Comparison of ENCODE assay signal across 8 cellular contexts in genomic region chr6:80163754-80164187, GRCh38. TPM values are rescaled to one million over a fixed set of nuclear protein-coding genes. Genes with fewer than 3 reads are reported as not detected.
A peak's percentile ranks its signal among the peaks of the same experiment; 100 is the strongest.
DNase-seq lines count a peak whose midpoint lies in the region; ATAC-seq, FAIRE-seq and TF ChIP-seq lines count a peak whose summit lies in the region.

No MANE protein-coding gene starts in this region.

- 39% methylated on average over 3 of the region's 3 CpGs for WGBS in SK-N-SH (ENCODE audit: low lambda C conversion rate)

- ATAC-seq in GM19452 (IDR thresholded peaks at IDR 0.05; ENCODE audit: unreplicated experiment) (peak; percentile 60), HG03354 (IDR thresholded peaks at IDR 0.05; ENCODE audit: poor library complexity, severe bottlenecking, unreplicated experiment) (peak; percentile 80), Right ventricle myocardium inferior (no peak)

- no peaks in the 10 kb centered on the region for H4K20me1 ChIP-seq in SK-N-SH (ENCODE audit: insufficient read depth)

- peaks cover 17% of the 10 kb centered on the region for H3F3A ChIP-seq in SK-N-SH (replicated peaks; ENCODE audit: insufficient read depth)

- peak overlapping the region; percentile 57 for H2AFZ ChIP-seq in SK-N-SH (ENCODE audit: low read depth)

- peak overlapping the region; percentile 25 to 77; a peak in 3 of 4 replicates for H3K27ac ChIP-seq in SK-N-SH (ENCODE audit: low read depth in 2 of 2, low read length in 1 of 2)

- H3K9me2 ChIP-seq in SK-N-SH = no peaks in the 10 kb centered on the region

- H3K27me3 ChIP-seq in SK-N-SH (ENCODE audit: insufficient read depth) = no peaks in the 10 kb centered on the region

- no peak overlapping the region for H3K4me3 ChIP-seq in SK-N-SH (ENCODE audit: low read depth in 2 of 2, low read length in 1 of 2)

- no peak for TF ChIP-seq RAD21 in SK-N-SH (IDR thresholded peaks at IDR 0.05; ENCODE audit: low read length)

- H3K4me2 ChIP-seq in SK-N-SH = peak overlapping the region; percentile 24; the same call in 1 of the 2 replicates

- 0 out of 4 replicates have a peak, but pooled peaks of 1 of the 2 experiments have one; percentile 31 for TF ChIP-seq EP300 in SK-N-SH (IDR thresholded peaks at IDR 0.05; ENCODE audit: borderline replicate concordance in 1 of 2, low read depth in 1 of 2, low read length in 1 of 2)

- H3K9me3 ChIP-seq in SK-N-SH = no peaks in the 10 kb centered on the region

- CTCF ChIA-PET in SK-N-SH (lab: Yijun Ruan, JAX) = no interaction called here

- H3K4me1 ChIP-seq in SK-N-SH (ENCODE audit: control insufficient read depth in 1 of 2, insufficient read depth in 2 of 2, low read depth in 1 of 2, low read length in 1 of 2) = peaks cover 0 to 4% of the 10 kb centered on the region in 2 experiments; a peak in 2 of 4 replicates

- POLR2A ChIA-PET in SK-N-SH (lab: Yijun Ruan, JAX) = no interaction called here

- no peaks in the 10 kb centered on the region for H3K79me2 ChIP-seq in SK-N-SH (ENCODE audit: insufficient read depth)

- TF ChIP-seq CTCF in SK-N-SH (IDR thresholded peaks at IDR 0.05) (no peak), D721Med (IDR thresholded peaks at IDR 0.05; ENCODE audit: insufficient read depth, missing control alignments) (no peak)

- H3K9ac ChIP-seq in SK-N-SH = peak overlapping the region; percentile 21; the same call in 1 of the 2 replicates

- no peak for FAIRE-seq in D721Med (lab: Jason Lieb, UNC)

- H3K36me3 ChIP-seq in SK-N-SH (replicated peaks in 1 of 2; ENCODE audit: control insufficient read depth in 1 of 2, insufficient read depth in 2 of 2, low read length in 1 of 2) = peaks cover 0 to under 1% of the 10 kb centered on the region in 2 experiments

- intact Hi-C loops in Right ventricle myocardium inferior (cut with DNase I) = no loop called here

- peak; percentile 84 for DNase-seq in DMS53 (lab: John Stamatoyannopoulos, UW)
- no peak for DNase-seq in SK-N-SH
- peak; percentile 92 for DNase-seq in kidney glomerular epithelial cell (lab: John Stamatoyannopoulos, UW)
- no peak for DNase-seq in D721Med (ENCODE audit: insufficient read length, low spot score)
- DNase-seq in Right ventricle myocardium inferior (ENCODE audit: missing footprints) = no peak
- no peak for DNase-seq in NCI-H1048 (lab: John Stamatoyannopoulos, UW)

TF ChIP-seq in SK-N-SH, 30 proteins besides CTCF, POLR2A, EP300 and RAD21 (continues in another document):
- TF ChIP-seq TCF12 (IDR thresholded peaks at IDR 0.05) = peak; percentile 57
- TF ChIP-seq, protein P1, sequence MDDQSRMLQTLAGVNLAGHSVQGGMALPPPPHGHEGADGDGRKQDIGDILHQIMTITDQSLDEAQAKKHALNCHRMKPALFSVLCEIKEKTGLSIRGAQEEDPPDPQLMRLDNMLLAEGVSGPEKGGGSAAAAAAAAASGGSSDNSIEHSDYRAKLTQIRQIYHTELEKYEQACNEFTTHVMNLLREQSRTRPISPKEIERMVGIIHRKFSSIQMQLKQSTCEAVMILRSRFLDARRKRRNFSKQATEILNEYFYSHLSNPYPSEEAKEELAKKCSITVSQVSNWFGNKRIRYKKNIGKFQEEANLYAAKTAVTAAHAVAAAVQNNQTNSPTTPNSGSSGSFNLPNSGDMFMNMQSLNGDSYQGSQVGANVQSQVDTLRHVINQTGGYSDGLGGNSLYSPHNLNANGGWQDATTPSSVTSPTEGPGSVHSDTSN (IDR thresholded peaks at IDR 0.05) = no peak; the same call in 1 of the 2 replicates
- TF ChIP-seq REST (IDR thresholded peaks at IDR 0.05; ENCODE audit: low read depth, low read length) = no peak
- no peak for TF ChIP-seq YY1 (IDR thresholded peaks at IDR 0.05; ENCODE audit: low read depth)
- no peak for TF ChIP-seq ELF1 (IDR thresholded peaks at IDR 0.05)
- peak; percentile 54; the same call in 1 of the 2 replicates for TF ChIP-seq NFIC (IDR thresholded peaks at IDR 0.05; ENCODE audit: borderline replicate concordance)
- TF ChIP-seq GATA2 (CRISPR knock-in tag; IDR thresholded peaks at IDR 0.05) = no peak
- peak; percentile 72 for TF ChIP-seq JUND (IDR thresholded peaks at IDR 0.05)
- no peak for TF ChIP-seq MXI1 (IDR thresholded peaks at IDR 0.05; ENCODE audit: low read depth, low read length)
- TF ChIP-seq TAF1 (IDR thresholded peaks at IDR 0.05; ENCODE audit: borderline replicate concordance, low read depth, low read length) = no peak
- TF ChIP-seq GABPA (IDR thresholded peaks at IDR 0.05; ENCODE audit: low read depth) = no peak
- TF ChIP-seq, protein P2, sequence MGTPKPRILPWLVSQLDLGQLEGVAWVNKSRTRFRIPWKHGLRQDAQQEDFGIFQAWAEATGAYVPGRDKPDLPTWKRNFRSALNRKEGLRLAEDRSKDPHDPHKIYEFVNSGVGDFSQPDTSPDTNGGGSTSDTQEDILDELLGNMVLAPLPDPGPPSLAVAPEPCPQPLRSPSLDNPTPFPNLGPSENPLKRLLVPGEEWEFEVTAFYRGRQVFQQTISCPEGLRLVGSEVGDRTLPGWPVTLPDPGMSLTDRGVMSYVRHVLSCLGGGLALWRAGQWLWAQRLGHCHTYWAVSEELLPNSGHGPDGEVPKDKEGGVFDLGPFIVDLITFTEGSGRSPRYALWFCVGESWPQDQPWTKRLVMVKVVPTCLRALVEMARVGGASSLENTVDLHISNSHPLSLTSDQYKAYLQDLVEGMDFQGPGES (IDR thresholded peaks at IDR 0.05; ENCODE audit: low read depth, low read length) = no peak
- no peak for TF ChIP-seq RCOR1 (IDR thresholded peaks at IDR 0.05; ENCODE audit: low read length)
- TF ChIP-seq, protein P3, sequence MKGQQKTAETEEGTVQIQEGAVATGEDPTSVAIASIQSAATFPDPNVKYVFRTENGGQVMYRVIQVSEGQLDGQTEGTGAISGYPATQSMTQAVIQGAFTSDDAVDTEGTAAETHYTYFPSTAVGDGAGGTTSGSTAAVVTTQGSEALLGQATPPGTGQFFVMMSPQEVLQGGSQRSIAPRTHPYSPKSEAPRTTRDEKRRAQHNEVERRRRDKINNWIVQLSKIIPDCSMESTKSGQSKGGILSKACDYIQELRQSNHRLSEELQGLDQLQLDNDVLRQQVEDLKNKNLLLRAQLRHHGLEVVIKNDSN (IDR thresholded peaks at IDR 0.05; ENCODE audit: borderline replicate concordance, low read depth) = no peak
- no peak for TF ChIP-seq MEF2A (IDR thresholded peaks at IDR 0.05; ENCODE audit: borderline replicate concordance, low read depth)
- no peak for TF ChIP-seq TEAD4 (IDR thresholded peaks at IDR 0.05; ENCODE audit: borderline replicate concordance, insufficient read depth)
- TF ChIP-seq POLR2AphosphoS5 (IDR thresholded peaks at IDR 0.05; ENCODE audit: low read depth, low read length) = peak; percentile 21; the same call in 1 of the 2 replicates
- TF ChIP-seq, protein P4, sequence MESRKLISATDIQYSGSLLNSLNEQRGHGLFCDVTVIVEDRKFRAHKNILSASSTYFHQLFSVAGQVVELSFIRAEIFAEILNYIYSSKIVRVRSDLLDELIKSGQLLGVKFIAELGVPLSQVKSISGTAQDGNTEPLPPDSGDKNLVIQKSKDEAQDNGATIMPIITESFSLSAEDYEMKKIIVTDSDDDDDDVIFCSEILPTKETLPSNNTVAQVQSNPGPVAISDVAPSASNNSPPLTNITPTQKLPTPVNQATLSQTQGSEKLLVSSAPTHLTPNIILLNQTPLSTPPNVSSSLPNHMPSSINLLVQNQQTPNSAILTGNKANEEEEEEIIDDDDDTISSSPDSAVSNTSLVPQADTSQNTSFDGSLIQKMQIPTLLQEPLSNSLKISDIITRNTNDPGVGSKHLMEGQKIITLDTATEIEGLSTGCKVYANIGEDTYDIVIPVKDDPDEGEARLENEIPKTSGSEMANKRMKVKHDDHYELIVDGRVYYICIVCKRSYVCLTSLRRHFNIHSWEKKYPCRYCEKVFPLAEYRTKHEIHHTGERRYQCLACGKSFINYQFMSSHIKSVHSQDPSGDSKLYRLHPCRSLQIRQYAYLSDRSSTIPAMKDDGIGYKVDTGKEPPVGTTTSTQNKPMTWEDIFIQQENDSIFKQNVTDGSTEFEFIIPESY (IDR thresholded peaks at IDR 0.05; ENCODE audit: borderline replicate concordance, low read depth) = no peak
- TF ChIP-seq SIN3A (IDR thresholded peaks at IDR 0.05; ENCODE audit: borderline replicate concordance, low read depth, low read length) = no peak
- no peak for TF ChIP-seq FOXM1 (IDR thresholded peaks at IDR 0.05; ENCODE audit: low read depth)
- TF ChIP-seq CHD2 (IDR thresholded peaks at IDR 0.05; ENCODE audit: low read length, partially characterized antibody) = no peak
- peak; percentile 82 for TF ChIP-seq FOSL2 (IDR thresholded peaks at IDR 0.05; ENCODE audit: borderline replicate concordance, low read depth)
- TF ChIP-seq EZH2phosphoT487 (IDR thresholded peaks at IDR 0.05; ENCODE audit: borderline replicate concordance, low read depth) = no peak
- TF ChIP-seq RXRA (IDR thresholded peaks at IDR 0.05; ENCODE audit: borderline replicate concordance, low read depth) = 0 out of 2 replicates have a peak, but pooled peaks have one; percentile 14

RNA-seq across cellular contexts. Expression of gene BCKDHB, which starts 57.3 kb away (rescaled TPM):
- polyA plus RNA-seq in SK-N-SH (2012; rRNA removed) = 19.9 and 26.9 TPM in 2 replicates
- 27.8 and 31.9 TPM in 2 replicates for polyA plus RNA-seq in SK-N-SH (2012; cell fraction: cytosol; rRNA removed)
- polyA plus RNA-seq in SK-N-SH (2012; cell fraction: nucleus; rRNA removed) = 11.1 and 19.1 TPM in 2 replicates
- total RNA-seq in Right ventricle myocardium inferior = 28.5 TPM

Comparison
In these comparisons a context has a peak if more than half of its experiments do, and no peak if none do; other contexts are left out.
1. DNase-seq: peak in DMS53 (single experiment) and kidney glomerular epithelial cell (single experiment); none in SK-N-SH (single experiment), D721Med (single experiment), Right ventricle myocardium inferior (single experiment) and NCI-H1048 (single experiment).